35 cellular contexts compared by ENCODE assay signal in genomic region chr18:997499-997898, GRCh38.
"Had no signal": no experiment of that assay in that cellular context is flagged by ENCODE, and none has a peak within 500 bp of the region (broad histone marks: within the 10 kb centered on the region; RNA-seq: fewer than 3 reads in every experiment).

No MANE protein-coding gene starts in this region.

- DNase-seq: Karpas-422, Kasumi-1, MG63, MM.1S, MV-4-11, NCI-H1048, NCI-H1092, NCI-H1092 treated with DMSO at 0.1 percent for 48 hours, NCI-H1105, NCI-H1105 treated with DMSO at 0.1 percent for 48 hours, NCI-H1417, NCI-H1417 treated with DMSO at 0.1 percent for 48 hours, NCI-H1436, NCI-H1436 treated with DMSO at 0.1 percent for 48 hours, NCI-H146, NCI-H1694, NCI-H1694 treated with DMSO at 0.1 percent for 48 hours, NCI-H187, NCI-H187 treated with DMSO at 0.1 percent for 48 hours, NCI-H1930, NCI-H2029, NCI-H2029 treated with DMSO at 0.1 percent for 48 hours, NCI-H2081, NCI-H2107, NCI-H2171, NCI-H2171 treated with DMSO at 0.1 percent for 48 hours, NCI-H2227 treated with DMSO at 0.1 percent for 48 hours, NCI-H226, NCI-H345, NCI-H446, NCI-H446 treated with DMSO at 0.1 percent for 48 hours, NCI-H510A, NCI-H510A treated with DMSO at 0.1 percent for 48 hours, NCI-H524, NCI-H524 treated with DMSO at 0.1 percent for 48 hours had no signal

- H3K27me3 ChIP-seq: MG63 had no signal

- H3K4me3 ChIP-seq: MG63 had no signal
